Comparison of ENCODE assay signal across 1 cellular context in genomic region chr16:56356276-56357241, GRCh38.
TF ChIP-seq lines count a peak whose summit lies in the region.

No MANE protein-coding gene starts in this region.

TF ChIP-seq in HepG2, 621 proteins besides CTCF, POLR2A, EP300 and RAD21 (continued from another document and continues in another):
- 0 out of 2 replicates have a peak, but pooled peaks have one; percentile 39 for TF ChIP-seq CBFB (CRISPR knock-in tag; IDR thresholded peaks at IDR 0.05)
- TF ChIP-seq ZSCAN9 (CRISPR knock-in tag; IDR thresholded peaks at IDR 0.05; ENCODE audit: borderline replicate concordance): peak; percentile 64; the same call in 1 of the 2 replicates
- no peak for TF ChIP-seq ZNF780A (CRISPR knock-in tag; IDR thresholded peaks at IDR 0.05)
- TF ChIP-seq ZNF432 (CRISPR knock-in tag; IDR thresholded peaks at IDR 0.05; ENCODE audit: borderline replicate concordance): no peak
- peak; percentile 64; the same call in 1 of the 2 replicates for TF ChIP-seq REPIN1 (CRISPR knock-in tag; IDR thresholded peaks at IDR 0.05; ENCODE audit: borderline replicate concordance, low read depth)
- TF ChIP-seq TBL1XR1 (IDR thresholded peaks at IDR 0.05; ENCODE audit: borderline replicate concordance, low read length, partially characterized antibody): no peak
- no peak for TF ChIP-seq ZNF75D (CRISPR knock-in tag; IDR thresholded peaks at IDR 0.05; ENCODE audit: borderline replicate concordance)
- TF ChIP-seq ZNF761 (CRISPR knock-in tag; conservative IDR thresholded peaks at IDR 0.05): peak; percentile 80; the same call in 1 of the 2 replicates
- TF ChIP-seq ELF4 (CRISPR knock-in tag; IDR thresholded peaks at IDR 0.05; ENCODE audit: borderline replicate concordance): no peak
- peak; percentile 95 for TF ChIP-seq KDM2A (CRISPR knock-in tag; IDR thresholded peaks at IDR 0.05; ENCODE audit: borderline replicate concordance, low read depth)
- no peak for TF ChIP-seq ZNF550 (CRISPR knock-in tag; IDR thresholded peaks at IDR 0.05; ENCODE audit: borderline replicate concordance)
- no peak for TF ChIP-seq BATF2 (CRISPR knock-in tag; IDR thresholded peaks at IDR 0.05)
- TF ChIP-seq ZSCAN30 (CRISPR knock-in tag; IDR thresholded peaks at IDR 0.05): no peak
- TF ChIP-seq ZNF274 (CRISPR knock-in tag; IDR thresholded peaks at IDR 0.05): peak; percentile 91
- TF ChIP-seq KLF9 (CRISPR knock-in tag; IDR thresholded peaks at IDR 0.05; ENCODE audit: low read depth): peak; percentile 31; the same call in 1 of the 2 replicates
- peak; percentile 81 for TF ChIP-seq MAX (IDR thresholded peaks at IDR 0.05)
- TF ChIP-seq ZNF792 (CRISPR knock-in tag; IDR thresholded peaks at IDR 0.05): peak; percentile 60
- TF ChIP-seq ZNF18 (CRISPR knock-in tag; IDR thresholded peaks at IDR 0.05; ENCODE audit: insufficient replicate concordance): peak; percentile 67
- TF ChIP-seq ZNF460 (CRISPR knock-in tag; IDR thresholded peaks at IDR 0.05; ENCODE audit: borderline replicate concordance): no peak
- TF ChIP-seq ZNF841 (CRISPR knock-in tag; IDR thresholded peaks at IDR 0.05; ENCODE audit: borderline replicate concordance): no peak
- peak; percentile 89 for TF ChIP-seq KLF6 (CRISPR knock-in tag; IDR thresholded peaks at IDR 0.05)
- 0 out of 2 replicates have a peak, but pooled peaks have one; percentile 15 for TF ChIP-seq SP5 (CRISPR knock-in tag; IDR thresholded peaks at IDR 0.05; ENCODE audit: borderline replicate concordance, low read depth)
- no peak for TF ChIP-seq CERS6 (CRISPR knock-in tag; IDR thresholded peaks at IDR 0.05)
- TF ChIP-seq PBX2 (CRISPR knock-in tag; IDR thresholded peaks at IDR 0.05): no peak
- peak; percentile 47; the same call in 1 of the 2 replicates for TF ChIP-seq ARID3A (IDR thresholded peaks at IDR 0.05; ENCODE audit: low read depth, low read length)
- peak; percentile 79; the same call in 1 of the 2 replicates for TF ChIP-seq ZNF331 (CRISPR knock-in tag; IDR thresholded peaks at IDR 0.05)
- no peak for TF ChIP-seq THAP7 (CRISPR knock-in tag; IDR thresholded peaks at IDR 0.05)
- TF ChIP-seq MEIS1 (CRISPR knock-in tag; IDR thresholded peaks at IDR 0.05; ENCODE audit: borderline replicate concordance): 0 out of 2 replicates have a peak, but pooled peaks have one; percentile 81
- TF ChIP-seq ZNF773 (CRISPR knock-in tag; IDR thresholded peaks at IDR 0.05; ENCODE audit: borderline replicate concordance): no peak
- TF ChIP-seq ZNF547 (CRISPR knock-in tag; IDR thresholded peaks at IDR 0.05): peak; percentile 90
- no peak for TF ChIP-seq ZSCAN5A (CRISPR knock-in tag; IDR thresholded peaks at IDR 0.05; ENCODE audit: borderline replicate concordance)
- TF ChIP-seq SOX5 (CRISPR knock-in tag; IDR thresholded peaks at IDR 0.05; ENCODE audit: borderline replicate concordance): no peak; the same call in 1 of the 2 replicates
- no peak for TF ChIP-seq ZNF562 (CRISPR knock-in tag; IDR thresholded peaks at IDR 0.05; ENCODE audit: borderline replicate concordance)
- no peak for TF ChIP-seq AHDC1 (CRISPR knock-in tag; IDR thresholded peaks at IDR 0.05; ENCODE audit: borderline replicate concordance)
- peak; percentile 65 for TF ChIP-seq ASH2L (IDR thresholded peaks at IDR 0.05; ENCODE audit: insufficient read length, low read depth, low read length)
- TF ChIP-seq ZNF543 (CRISPR knock-in tag; IDR thresholded peaks at IDR 0.05): 0 out of 2 replicates have a peak, but pooled peaks have one; percentile 36
- no peak for TF ChIP-seq ZNF816 (CRISPR knock-in tag; IDR thresholded peaks at IDR 0.05; ENCODE audit: borderline replicate concordance)
- TF ChIP-seq ZNF276 (CRISPR knock-in tag; IDR thresholded peaks at IDR 0.05; ENCODE audit: low read depth): peak; percentile 84; the same call in 1 of the 2 replicates
- TF ChIP-seq ADNP (CRISPR knock-in tag; IDR thresholded peaks at IDR 0.05): no peak
- no peak for TF ChIP-seq ZBTB7A (CRISPR knock-in tag; IDR thresholded peaks at IDR 0.05)
- TF ChIP-seq ZSCAN31 (CRISPR knock-in tag; IDR thresholded peaks at IDR 0.05; ENCODE audit: low read depth): peak; percentile 85
- no peak for TF ChIP-seq GTF2F1 (IDR thresholded peaks at IDR 0.05; ENCODE audit: low read length)
- TF ChIP-seq SETDB1 (CRISPR knock-in tag; IDR thresholded peaks at IDR 0.05; ENCODE audit: borderline replicate concordance): no peak
- no peak for TF ChIP-seq SOX13 (IDR thresholded peaks at IDR 0.05)
- peak in 1 of 2 experiments; percentile 14; a peak in 1 of 4 replicates for TF ChIP-seq SOX13 (CRISPR knock-in tag; conservative IDR thresholded peaks at IDR 0.05 in 1 of 2, IDR thresholded peaks at IDR 0.05 in 1 of 2)
- TF ChIP-seq E2F5 (CRISPR knock-in tag; conservative IDR thresholded peaks at IDR 0.05): peak; percentile 60
- TF ChIP-seq ZSCAN12 (CRISPR knock-in tag; IDR thresholded peaks at IDR 0.05): no peak
- no peak for TF ChIP-seq AGO2 (optimal IDR thresholded peaks at IDR 0.05; ENCODE audit: low read depth, low read length)
- TF ChIP-seq CCDC6 (CRISPR knock-in tag; IDR thresholded peaks at IDR 0.05): peak; percentile 90; the same call in 1 of the 2 replicates
